26 cellular contexts compared by ENCODE assay signal in genomic region chr1:177210071-177210470, GRCh38. TPM values are rescaled to one million over a fixed set of nuclear protein-coding genes. Genes with fewer than 3 reads are reported as not detected.
DNase-seq lines count a peak whose midpoint lies in the region; ATAC-seq, FAIRE-seq and TF ChIP-seq lines count a peak whose summit lies in the region.
"Had no signal": no experiment of that assay in that cellular context is flagged by ENCODE, and none has a peak within 500 bp of the region (broad histone marks: within the 10 kb centered on the region; RNA-seq: fewer than 3 reads in every experiment).

No MANE protein-coding gene starts in this region.

- no peak for FAIRE-seq in kidney (lab: Jason Lieb, UNC)

- ATAC-seq in left ventricle myocardium superior (peak; percentile 30), left cardiac atrium (no peak), RWPE2 (ENCODE audit: low read depth) (no peak), HG02870 (IDR thresholded peaks at IDR 0.05; ENCODE audit: unreplicated experiment) (no peak)
- ATAC-seq: HCT116; naive thymus-derived CD8-positive, alpha-beta T cell; stimulated activated naive B cell treated with anti-CD40 and anti-IgM and Interleukin-4, amounts not matched to agents 10 μg/mL and 1 μg/mL and 100 μg/mL, for 72 hours had no signal

- H3K27me3 ChIP-seq in RWPE2 (ENCODE audit: insufficient read depth, poor library complexity, severe bottlenecking) (no peaks in the 10 kb centered on the region), stomach (no peaks in the 10 kb centered on the region)
- H3K27me3 ChIP-seq: BLaER1, dorsolateral prefrontal cortex, gastroesophageal sphincter had no signal

- TF ChIP-seq CTCF in RWPE2 (IDR thresholded peaks at IDR 0.05; ENCODE audit: poor library complexity, severe bottlenecking) (no peak), stomach (IDR thresholded peaks at IDR 0.05) (no peak), kidney (IDR thresholded peaks at IDR 0.05; ENCODE audit: borderline replicate concordance, extremely low read depth, insufficient read depth) (no peak)

- DNase-seq in left ventricle myocardium superior (no peak), left cardiac atrium (no peak), RWPE2 (ENCODE audit: low spot score) (no peak), kidney glomerular epithelial cell (lab: John Stamatoyannopoulos, UW) (peak; percentile 40), stomach (no peak), kidney (no peak), SIG-M5 treated with dmso at 0.1 percent for 504 hours (lab: John Stamatoyannopoulos, UW; ENCODE audit: unreplicated experiment) (no peak)
- DNase-seq: activated CD4-positive, alpha-beta memory T cell treated with anti-CD3 and anti-CD28 coated beads, Interleukin-2, amount 10 ng/mL, durations not matched to agents 7 days and 5 days; activated CD4-positive, CD25-positive, alpha-beta regulatory T cell treated with anti-CD3 and anti-CD28 coated beads, Interleukin-2, amount 50 U/mL, for 72 hours; activated CD8-positive, alpha-beta memory T cell treated with anti-CD3 and anti-CD28 coated beads, Interleukin-2, amount 50 U/mL, for 4 hours; activated naive CD4-positive, alpha-beta T cell treated with anti-CD3 and anti-CD28 coated beads for 36 hours; GF-D8; naive thymus-derived CD8-positive, alpha-beta T cell; NCI-H2171 treated with DMSO at 0.1 percent for 48 hours; NK-92 treated with Interleukin-12 subunit alpha and Interleukin-12 subunit beta, amount 100 ng/mL, for 24 hours; stimulated activated naive B cell treated with anti-CD40 and anti-IgM and Interleukin-4, amounts not matched to agents 10 μg/mL and 1 μg/mL and 100 μg/mL, for 72 hours had no signal

- H3K4me3 ChIP-seq in RWPE2 (ENCODE audit: severe bottlenecking) (no peak overlapping the region), stomach (no peak overlapping the region), kidney (ENCODE audit: low read length in 2 of 2) (no peak overlapping the region)
- H3K4me3 ChIP-seq: BLaER1, gastroesophageal sphincter, PC-9, prostate gland had no signal

- H3K27ac ChIP-seq in RWPE2 (ENCODE audit: poor library complexity, severe bottlenecking): peak overlapping the region; percentile 49
- H3K27ac ChIP-seq in stomach: peak overlapping the region in 3 of 5 donors; percentile 9 to 25 (median 11)
- H3K27ac ChIP-seq in kidney (ENCODE audit: low read depth in 2 of 2, low read length in 2 of 2): no peak overlapping the region
- H3K27ac ChIP-seq: BLaER1, PC-9, prostate gland had no signal

- H3K9ac ChIP-seq in kidney (ENCODE audit: low read length in 2 of 2): no peak overlapping the region
- H3K9ac ChIP-seq: BLaER1 had no signal

- no peaks in the 10 kb centered on the region for H3K9me3 ChIP-seq in RWPE2 (ENCODE audit: severe bottlenecking)
- H3K9me3 ChIP-seq in stomach: no peaks in the 10 kb centered on the region
- no peaks in the 10 kb centered on the region for H3K9me3 ChIP-seq in kidney (ENCODE audit: control insufficient read depth in 1 of 2, low read length in 2 of 2)
- H3K9me3 ChIP-seq: BLaER1, gastroesophageal sphincter, prostate gland had no signal

- TF ChIP-seq EP300 in stomach (IDR thresholded peaks at IDR 0.05): no peak

- peaks cover 10% of the 10 kb centered on the region for H3K4me1 ChIP-seq in RWPE2 (ENCODE audit: insufficient read depth, poor library complexity, severe bottlenecking)
- peaks cover 0 to 15% (median 12%) of the 10 kb centered on the region in 4 donors for H3K4me1 ChIP-seq in stomach
- H3K4me1 ChIP-seq in kidney (ENCODE audit: control insufficient read depth in 1 of 2, insufficient read depth in 1 of 2, low read depth in 1 of 2, low read length in 2 of 2): no peaks in the 10 kb centered on the region
- H3K4me1 ChIP-seq: BLaER1, prostate gland had no signal

- no peak for TF ChIP-seq POLR2A in stomach (IDR thresholded peaks at IDR 0.05)

- intact Hi-C loops in left ventricle myocardium superior (cut with micrococcal nuclease) (no loop called here), left cardiac atrium (cut with DNase I) (no loop called here), stomach (cut with DNase I; ENCODE audit: low total_unique reads) (no loop called here), kidney (cut with DNase I) (no loop called here)

- H3K36me3 ChIP-seq in RWPE2 (ENCODE audit: low read depth) (no peaks in the 10 kb centered on the region), stomach (no peaks in the 10 kb centered on the region), kidney (ENCODE audit: control insufficient read depth in 1 of 2, insufficient read depth in 2 of 2, low read length in 2 of 2) (no peaks in the 10 kb centered on the region)
- H3K36me3 ChIP-seq: BLaER1, gastroesophageal sphincter, prostate gland had no signal

RNA-seq across cellular contexts. Expression of gene BRINP2, which starts 39.3 kb away (rescaled TPM):
- total RNA-seq in left ventricle myocardium superior (0.55 TPM), left cardiac atrium (1 to 10 TPM in 1 of 2 donors, under 1 TPM in 1; 0.24 to 1.4 TPM), stomach (under 1 TPM in 1 of 5 donors, not detected in 4; 0.55 TPM), kidney (not detected)
- polyA plus RNA-seq in stomach (under 1 TPM in 2 of 3 donors, not detected in 1; 0.08 to 0.15 TPM), kidney (ENCODE audit: insufficient read depth, low read depth, low replicate concordance) (not detected)
- total RNA-seq: activated CD4-positive, alpha-beta memory T cell treated with anti-CD3 and anti-CD28 coated beads, Interleukin-2, amount 10 ng/mL, durations not matched to agents 7 days and 5 days; activated naive CD4-positive, alpha-beta T cell treated with anti-CD3 and anti-CD28 coated beads for 36 hours; chondrocyte; endothelial cell of umbilical vein; naive thymus-derived CD8-positive, alpha-beta T cell; PC-9 had no signal
- polyA plus RNA-seq: endothelial cell of umbilical vein; IgD-negative memory B cell; naive thymus-derived CD8-positive, alpha-beta T cell had no signal

RNA-seq across cellular contexts. Expression of gene ASTN1, which starts 45.6 kb away (rescaled TPM):
- total RNA-seq in left ventricle myocardium superior (0.22 TPM), left cardiac atrium (under 1 TPM; 0.79 to 0.94 TPM), stomach (1 to 10 TPM in 1 of 5 donors, under 1 TPM in 1, not detected in 3; 0.72 to 2.4 TPM), kidney (0.25 TPM)
- polyA plus RNA-seq in stomach (under 1 TPM in 2 of 3 donors, not detected in 1; 0.13 to 0.31 TPM), kidney (ENCODE audit: insufficient read depth, low read depth, low replicate concordance) (0.19 TPM)
- total RNA-seq: activated CD4-positive, alpha-beta memory T cell treated with anti-CD3 and anti-CD28 coated beads, Interleukin-2, amount 10 ng/mL, durations not matched to agents 7 days and 5 days; activated naive CD4-positive, alpha-beta T cell treated with anti-CD3 and anti-CD28 coated beads for 36 hours; chondrocyte; endothelial cell of umbilical vein; naive thymus-derived CD8-positive, alpha-beta T cell; PC-9 had no signal
- polyA plus RNA-seq: IgD-negative memory B cell; naive thymus-derived CD8-positive, alpha-beta T cell had no signal

Comparison
In these comparisons a context has a peak if more than half of its experiments do, and no peak if none do; other contexts are left out.
1. H3K27ac ChIP-seq: peak in RWPE2 (single experiment) and stomach (3 of 5); none in kidney (0 of 2).